ENCODE assay signal across 25 cellular contexts in the genomic region with DNA sequence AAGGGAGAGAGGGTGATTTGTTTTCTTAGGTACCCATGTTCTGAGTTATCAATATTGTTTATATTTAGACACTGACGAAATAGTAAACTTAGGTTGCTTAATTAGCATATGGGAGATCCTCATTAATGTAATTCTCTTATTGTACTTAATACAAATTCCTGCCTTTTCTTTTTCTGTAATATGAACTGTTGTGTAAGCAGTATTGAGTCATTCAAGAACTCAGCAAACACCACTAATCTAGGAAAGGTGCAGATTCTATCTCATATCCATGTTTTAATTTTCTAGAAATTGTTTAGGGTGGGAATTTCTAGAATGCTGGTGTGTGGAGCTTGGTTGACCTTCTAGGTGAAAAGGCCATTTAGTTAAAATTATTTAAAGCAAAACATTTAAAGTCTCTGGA.
DNase-seq lines count a peak whose midpoint lies in the region; ATAC-seq, FAIRE-seq and TF ChIP-seq lines count a peak whose summit lies in the region.
"Had no signal": no experiment of that assay in that cellular context is flagged by ENCODE, and none has a peak within 500 bp of the region (broad histone marks: within the 10 kb centered on the region; RNA-seq: fewer than 3 reads in every experiment).

No MANE protein-coding gene starts in this region.

- no peak overlapping the region for H2AFZ ChIP-seq in smooth muscle cell (ENCODE audit: low read depth)

- intact Hi-C loops in CD8-positive, alpha-beta T cell (cut with DNase I, micrococcal nuclease): loop anchor here in 1 of 2 experiments (10.0 kb wide), 1 partner anchor 639 kb away; no protein-coding TSS in a partner anchor

- peak overlapping the region; percentile 85 for H3K27ac Mint-ChIP-seq in chondrocyte (ENCODE audit: unreplicated experiment)
- no peak overlapping the region for H3K27ac Mint-ChIP-seq in CD8-positive, alpha-beta T cell
- H3K27ac Mint-ChIP-seq: H9 had no signal

- H3K27me3 Mint-ChIP-seq in chondrocyte (ENCODE audit: low read depth): no peaks in the 10 kb centered on the region
- no peaks in the 10 kb centered on the region for H3K27me3 Mint-ChIP-seq in CD8-positive, alpha-beta T cell (ENCODE audit: low read depth)
- H3K27me3 Mint-ChIP-seq: CD8-positive, alpha-beta memory T cell had no signal

- peaks cover 85% of the 10 kb centered on the region for H3K79me2 ChIP-seq in smooth muscle cell (ENCODE audit: low read depth)

- H3K9me3 ChIP-seq in smooth muscle cell (replicated peaks; ENCODE audit: low read depth): no peaks in the 10 kb centered on the region
- H3K9me3 ChIP-seq in CD8-positive, alpha-beta T cell (ENCODE audit: low read length): no peaks in the 10 kb centered on the region
- H3K9me3 ChIP-seq: SJSA1 had no signal

- H3K36me3 ChIP-seq in smooth muscle cell (ENCODE audit: low read depth): no peaks in the 10 kb centered on the region
- no peaks in the 10 kb centered on the region for H3K36me3 ChIP-seq in CD8-positive, alpha-beta T cell (ENCODE audit: insufficient read depth, low read length)
- H3K36me3 ChIP-seq: SJSA1 had no signal

- no peak overlapping the region for H3K9ac ChIP-seq in smooth muscle cell (ENCODE audit: low read depth)

- no peaks in the 10 kb centered on the region for H3F3A ChIP-seq in smooth muscle cell (ENCODE audit: low read depth)

- no peak overlapping the region for H3K4me3 Mint-ChIP-seq in chondrocyte (ENCODE audit: unreplicated experiment)
- H3K4me3 Mint-ChIP-seq in CD8-positive, alpha-beta T cell: no peak overlapping the region
- H3K4me3 Mint-ChIP-seq: H9 had no signal

- peaks cover 1% of the 10 kb centered on the region for H3K36me3 Mint-ChIP-seq in chondrocyte (ENCODE audit: low read depth)
- H3K36me3 Mint-ChIP-seq in CD8-positive, alpha-beta T cell: no peaks in the 10 kb centered on the region

- FAIRE-seq in GM19239 (lab: Jason Lieb, UNC): no peak

- TF ChIP-seq CTCF in chondrocyte (IDR thresholded peaks at IDR 0.05) (no peak), smooth muscle cell (IDR thresholded peaks at IDR 0.05; ENCODE audit: borderline replicate concordance, insufficient read depth, poor library complexity, severe bottlenecking) (no peak)
- no peak for TF ChIP-seq CTCF in CD8-positive, alpha-beta T cell (IDR thresholded peaks at IDR 0.05)

- H4K20me1 ChIP-seq in smooth muscle cell (ENCODE audit: low read depth): peaks cover 97% of the 10 kb centered on the region

- peaks cover 25% of the 10 kb centered on the region for H3K4me1 ChIP-seq in smooth muscle cell (ENCODE audit: low read depth)
- peaks cover 23% of the 10 kb centered on the region for H3K4me1 ChIP-seq in CD8-positive, alpha-beta T cell (ENCODE audit: insufficient read depth, low read length)
- H3K4me1 ChIP-seq: SJSA1 had no signal

- H3K4me3 ChIP-seq in smooth muscle cell: no peak overlapping the region
- no peak overlapping the region for H3K4me3 ChIP-seq in CD8-positive, alpha-beta T cell (ENCODE audit: low read depth, low read length)
- H3K4me3 ChIP-seq: SJSA1 had no signal

- peaks cover 31% of the 10 kb centered on the region for H3K4me1 Mint-ChIP-seq in chondrocyte (ENCODE audit: low read depth)
- H3K4me1 Mint-ChIP-seq in CD8-positive, alpha-beta T cell (ENCODE audit: low read depth): peaks cover 67% of the 10 kb centered on the region

- POLR2A ChIA-PET in CD8-positive, alpha-beta T cell (lab: Charles Lee): no interaction called here

- ATAC-seq in left lobe of liver: peak; percentile 43
- no peak for ATAC-seq in GM19324 (IDR thresholded peaks at IDR 0.05; ENCODE audit: low FRiP score, unreplicated experiment)
- ATAC-seq in CD8-positive, alpha-beta T cell: no peak
- ATAC-seq: Panc1 had no signal

- CTCF ChIA-PET in CD8-positive, alpha-beta T cell (lab: Charles Lee): no interaction called here

- DNase-seq in SIG-M5 treated with dmso at 0.1 percent for 504 hours (lab: John Stamatoyannopoulos, UW; ENCODE audit: unreplicated experiment): peak; percentile 2
- no peak for DNase-seq in SIG-M5 (lab: John Stamatoyannopoulos, UW)
- no peak for DNase-seq in chondrocyte (ENCODE audit: low spot score)
- no peak for DNase-seq in left lobe of liver (ENCODE audit: low spot score)
- DNase-seq in smooth muscle cell (lab: John Stamatoyannopoulos, UW; ENCODE audit: unreplicated experiment): no peak
- DNase-seq in GM19239 (ENCODE audit: insufficient read length, low spot score): no peak
- no peak for DNase-seq in CD8-positive, alpha-beta T cell
- DNase-seq: ACHN; C1 segment of cervical spinal cord; Calu3; CD8-positive, alpha-beta memory T cell; DMS153; H9; Kasumi-1; NCI-H1694; NCI-H2081; NCI-H2171; NCI-H345; NCI-H524; NCI-H774; NK-92 treated with Interleukin-12 subunit alpha and Interleukin-12 subunit beta, amount 100 ng/mL, for 24 hours had no signal

- no peaks in the 10 kb centered on the region for H3K9me3 Mint-ChIP-seq in chondrocyte (ENCODE audit: low read depth)
- H3K9me3 Mint-ChIP-seq in CD8-positive, alpha-beta T cell: no peaks in the 10 kb centered on the region
- H3K9me3 Mint-ChIP-seq: CD8-positive, alpha-beta memory T cell; H9 had no signal

- peak overlapping the region; percentile 10 for H3K27ac ChIP-seq in smooth muscle cell (ENCODE audit: low read depth)
- no peak overlapping the region for H3K27ac ChIP-seq in CD8-positive, alpha-beta T cell (ENCODE audit: low read depth, low read length)
- H3K27ac ChIP-seq: 22Rv1, SJSA1 had no signal

- H3K4me2 ChIP-seq in smooth muscle cell: no peak overlapping the region

- WGBS in smooth muscle cell (ENCODE audit: low lambda C conversion rate): 92% methylated on average over 1 of the region's 1 CpG

- H3K27me3 ChIP-seq in smooth muscle cell (ENCODE audit: low read depth): no peaks in the 10 kb centered on the region
- H3K27me3 ChIP-seq in CD8-positive, alpha-beta T cell (ENCODE audit: insufficient read depth, low read length): no peaks in the 10 kb centered on the region
- H3K27me3 ChIP-seq: SJSA1 had no signal
